8 cellular contexts compared by ENCODE assay signal in genomic region chrX:12984629-12985303, GRCh38. TPM values are rescaled to one million over a fixed set of nuclear protein-coding genes. Genes with fewer than 3 reads are reported as not detected.
DNase-seq lines count a peak whose midpoint lies in the region; ATAC-seq and TF ChIP-seq lines count a peak whose summit lies in the region.

No MANE protein-coding gene starts in this region.

- H3K9me3 ChIP-seq in colonic mucosa = no peaks in the 10 kb centered on the region

- H3K9ac ChIP-seq in colonic mucosa (ENCODE audit: low read depth in 2 of 2, low read length in 2 of 2) = no peak overlapping the region

- no peaks in the 10 kb centered on the region for H3K9me3 Mint-ChIP-seq in T-cell
- no peaks in the 10 kb centered on the region for H3K9me3 Mint-ChIP-seq in dendritic cell treated with granulocyte-macrophage colony-stimulating factor and Interleukin-4, amounts not matched to agents 40 ng/mL and 50 ng/mL, for 4 days

- ATAC-seq in GM21360 (IDR thresholded peaks at IDR 0.05; ENCODE audit: unreplicated experiment) (peak; percentile 68), HG03558 (IDR thresholded peaks at IDR 0.05; ENCODE audit: extremely low read depth, unreplicated experiment) (peak; percentile 59), T-cell (replicated peaks in 1 of 4) (peak; percentile 71 to 80 (median 74))
- peak; percentile 82 for ATAC-seq in stimulated activated naive CD8-positive, alpha-beta T cell treated with anti-CD3 and anti-CD28 coated beads, Interleukin-15, Interleukin-2, amounts not matched to agents 100 U/mL and 50 U/mL, for 24 hours

- H3K27me3 ChIP-seq in colonic mucosa = no peaks in the 10 kb centered on the region

- CTCF ChIA-PET in T-cell (lab: Charles Lee) = interaction anchor here (0.6 to 1.4 kb wide), 4 partner anchors 35 to 1225 kb away, joined by 3 to 5 read pairs (median 4); no protein-coding TSS in a partner anchor

- no peaks in the 10 kb centered on the region for H3K4me1 ChIP-seq in colonic mucosa

- no peak overlapping the region for H3K4me3 ChIP-seq in colonic mucosa

- TF ChIP-seq CTCF in colonic mucosa (IDR thresholded peaks at IDR 0.05) = no peak

- intact Hi-C loops in dendritic cell treated with granulocyte-macrophage colony-stimulating factor and Interleukin-4, amounts not matched to agents 40 ng/mL and 50 ng/mL, for 4 days (cut with micrococcal nuclease) = no loop called here
- intact Hi-C loops in colonic mucosa (cut with DNase I) = no loop called here

- peak overlapping the region; percentile 45 to 79 (median 71) for H3K4me3 Mint-ChIP-seq in T-cell
- no peak overlapping the region for H3K4me3 Mint-ChIP-seq in dendritic cell treated with granulocyte-macrophage colony-stimulating factor and Interleukin-4, amounts not matched to agents 40 ng/mL and 50 ng/mL, for 4 days

- H3K27me3 Mint-ChIP-seq in T-cell = peaks cover 0 to 7% of the 10 kb centered on the region in 2 donors
- H3K27me3 Mint-ChIP-seq in dendritic cell treated with granulocyte-macrophage colony-stimulating factor and Interleukin-4, amounts not matched to agents 40 ng/mL and 50 ng/mL, for 4 days = no peaks in the 10 kb centered on the region

- DNase-seq in Daoy (ENCODE audit: low read depth) (peak; percentile 59), T-cell (peak in 9 of 34 experiments; percentile 34 to 58 (median 45)), NCI-H1436 treated with DMSO at 0.1 percent for 48 hours (lab: John Stamatoyannopoulos, UW) (no peak), colonic mucosa (no peak)
- peak; percentile 49 for DNase-seq in stimulated activated naive CD8-positive, alpha-beta T cell treated with anti-CD3 and anti-CD28 coated beads, Interleukin-15, Interleukin-2, amounts not matched to agents 100 U/mL and 50 U/mL, for 24 hours

- H3K27ac Mint-ChIP-seq in T-cell = peak overlapping the region; percentile 93 to 99
- peak overlapping the region; percentile 61 for H3K27ac Mint-ChIP-seq in dendritic cell treated with granulocyte-macrophage colony-stimulating factor and Interleukin-4, amounts not matched to agents 40 ng/mL and 50 ng/mL, for 4 days

- H3K36me3 ChIP-seq in colonic mucosa = no peaks in the 10 kb centered on the region

- no peaks in the 10 kb centered on the region for H3K36me3 Mint-ChIP-seq in T-cell
- no peaks in the 10 kb centered on the region for H3K36me3 Mint-ChIP-seq in dendritic cell treated with granulocyte-macrophage colony-stimulating factor and Interleukin-4, amounts not matched to agents 40 ng/mL and 50 ng/mL, for 4 days (ENCODE audit: low read depth)

- H3K27ac ChIP-seq in colonic mucosa = no peak overlapping the region

- peaks cover 72 to 79% (median 78%) of the 10 kb centered on the region in 3 donors for H3K4me1 Mint-ChIP-seq in T-cell
- peaks cover 32% of the 10 kb centered on the region for H3K4me1 Mint-ChIP-seq in dendritic cell treated with granulocyte-macrophage colony-stimulating factor and Interleukin-4, amounts not matched to agents 40 ng/mL and 50 ng/mL, for 4 days (ENCODE audit: low read depth)

- POLR2A ChIA-PET in T-cell (lab: Charles Lee) = no interaction called here

RNA-seq across cellular contexts. Expression of gene TMSB4X, which starts 9.9 kb away (rescaled TPM):
- total RNA-seq in Daoy (2014; rRNA removed; shearing (Covaris generic)) = 2,195 and 2,514 TPM in 2 replicates
- total RNA-seq in T-cell = 1,000 to 10,000 TPM; 5,030 to 6,201 (median 5,880) TPM
- total RNA-seq in colonic mucosa = 1,000 to 10,000 TPM; 3,844 to 4,288 TPM

RNA-seq across cellular contexts. Expression of gene FAM9C, which starts 59.7 kb away (rescaled TPM):
- total RNA-seq in Daoy (2014; rRNA removed; shearing (Covaris generic)) = not detected in 2 replicates
- not detected for total RNA-seq in T-cell
- not detected for total RNA-seq in colonic mucosa

Comparison
In these comparisons a context has a peak if more than half of its experiments do, and no peak if none do; other contexts are left out.
1. DNase-seq: peak in Daoy (single experiment) and stimulated activated naive CD8-positive, alpha-beta T cell treated with anti-CD3 and anti-CD28 coated beads, Interleukin-15, Interleukin-2, amounts not matched to agents 100 U/mL and 50 U/mL, for 24 hours (single experiment); none in NCI-H1436 treated with DMSO at 0.1 percent for 48 hours (single experiment) and colonic mucosa (single experiment).
2. Peak in every context shown above with its lines, with median percentiles within 50 percentile points of each other: ATAC-seq.